Comparison of ENCODE assay signal across 1 cellular context in the genomic region with DNA sequence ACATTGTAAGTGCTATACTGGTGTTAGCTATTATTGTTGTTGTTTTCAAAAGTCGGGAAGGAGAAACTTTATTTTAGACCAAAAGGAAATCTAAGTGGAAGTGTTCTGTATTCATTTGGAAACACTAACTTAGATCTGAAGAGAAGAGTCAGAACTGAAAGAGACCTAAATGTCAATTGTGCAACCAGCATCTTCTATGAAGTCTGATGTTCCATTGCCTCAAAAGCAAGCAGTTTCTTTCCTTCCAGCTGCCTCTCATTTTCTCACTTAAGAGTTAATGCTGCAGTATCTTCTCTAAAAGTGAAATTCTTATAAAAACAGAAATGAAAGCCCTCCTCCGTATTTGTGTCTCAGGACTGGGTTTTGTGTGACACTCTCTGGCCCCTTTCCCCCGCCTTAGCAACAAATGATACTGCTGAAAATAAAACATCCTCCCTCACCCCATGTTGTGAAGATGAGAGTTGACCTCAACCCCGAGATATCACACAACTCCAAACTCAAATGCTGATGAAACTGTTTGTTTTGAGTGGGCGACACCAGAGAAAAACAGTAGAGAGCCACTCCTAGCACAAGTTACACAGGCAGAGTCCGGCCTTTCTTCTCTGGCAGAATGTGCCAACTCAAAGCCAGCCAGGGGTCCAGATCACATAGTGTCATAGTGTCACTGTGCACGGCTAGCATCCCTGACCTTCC.
TF ChIP-seq lines count a peak whose summit lies in the region.

No MANE protein-coding gene starts in this region.

TF ChIP-seq in WTC11, 78 proteins besides CTCF, POLR2A, EP300 and RAD21:
- no peak for TF ChIP-seq NR1H2 (CRISPR knock-in tag; IDR thresholded peaks at IDR 0.05)
- TF ChIP-seq SOX15 (CRISPR knock-in tag; IDR thresholded peaks at IDR 0.05) = no peak
- TF ChIP-seq, protein P1, sequence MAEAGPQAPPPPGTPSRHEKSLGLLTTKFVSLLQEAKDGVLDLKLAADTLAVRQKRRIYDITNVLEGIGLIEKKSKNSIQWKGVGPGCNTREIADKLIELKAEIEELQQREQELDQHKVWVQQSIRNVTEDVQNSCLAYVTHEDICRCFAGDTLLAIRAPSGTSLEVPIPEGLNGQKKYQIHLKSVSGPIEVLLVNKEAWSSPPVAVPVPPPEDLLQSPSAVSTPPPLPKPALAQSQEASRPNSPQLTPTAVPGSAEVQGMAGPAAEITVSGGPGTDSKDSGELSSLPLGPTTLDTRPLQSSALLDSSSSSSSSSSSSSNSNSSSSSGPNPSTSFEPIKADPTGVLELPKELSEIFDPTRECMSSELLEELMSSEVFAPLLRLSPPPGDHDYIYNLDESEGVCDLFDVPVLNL (CRISPR knock-in tag; IDR thresholded peaks at IDR 0.05; ENCODE audit: borderline replicate concordance, low read depth) = no peak
- TF ChIP-seq SMAD3 (CRISPR knock-in tag; IDR thresholded peaks at IDR 0.05; ENCODE audit: borderline replicate concordance) = no peak
- no peak for TF ChIP-seq GRHL2 (CRISPR knock-in tag; IDR thresholded peaks at IDR 0.05; ENCODE audit: insufficient replicate concordance, severe bottlenecking)
- no peak for TF ChIP-seq CREB1 (CRISPR knock-in tag; IDR thresholded peaks at IDR 0.05)
- no peak for TF ChIP-seq OVOL2 (CRISPR knock-in tag; IDR thresholded peaks at IDR 0.05; ENCODE audit: borderline replicate concordance)
